In the genomic region with DNA sequence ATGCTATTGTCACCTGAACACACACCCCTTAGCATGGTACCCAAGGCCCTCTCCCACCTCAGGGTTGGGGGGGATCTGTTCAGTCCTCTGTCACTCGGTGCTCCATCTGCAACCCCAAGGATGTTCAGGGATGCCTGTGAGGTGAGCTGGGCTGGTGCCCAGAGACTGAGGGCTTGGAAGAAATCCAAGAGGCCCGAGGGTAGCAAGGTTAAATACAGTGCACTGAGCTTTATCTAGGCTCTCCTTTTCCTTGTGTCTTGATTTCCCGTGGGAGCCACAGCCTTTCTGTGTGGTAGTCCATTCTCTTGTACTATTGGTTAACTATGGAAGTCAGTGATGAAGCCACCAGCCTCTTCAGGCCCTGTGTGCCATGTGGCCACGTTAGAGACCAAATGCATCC, we compare ENCODE assay signal across 25 cellular contexts. TPM values are rescaled to one million over a fixed set of nuclear protein-coding genes. Genes with fewer than 3 reads are reported as not detected.
"Had no signal": no experiment of that assay in that cellular context is flagged by ENCODE, and none has a peak within 500 bp of the region (broad histone marks: within the 10 kb centered on the region; RNA-seq: fewer than 3 reads in every experiment).

No MANE protein-coding gene starts in this region.

- H3K27ac Mint-ChIP-seq: activated CD4-positive, alpha-beta T cell treated with anti-CD3 and anti-CD28 coated beads for 36 hours; activated CD8-positive, alpha-beta memory T cell treated with anti-CD3 and anti-CD28 coated beads, Interleukin-2, amount 10 ng/mL, durations not matched to agents 7 days and 5 days; activated CD8-positive, alpha-beta T cell treated with anti-CD3 and anti-CD28 coated beads, Interleukin-2, amount 10 ng/mL, durations not matched to agents 7 days and 5 days; activated naive CD4-positive, alpha-beta T cell treated with anti-CD3 and anti-CD28 coated beads, Interleukin-2, amount 50 U/mL, for 24 hours; activated naive CD8-positive, alpha-beta T cell treated with anti-CD3 and anti-CD28 coated beads, Interleukin-2, amount 50 U/mL, for 24 hours; activated T-helper 2 cell treated with anti-CD3 and anti-CD28 coated beads, Interferon-gamma antibody, Interleukin-2, Interleukin-4, amounts not matched to agents 10 μg/mL and 5 μg/mL and 100 μg/mL, durations not matched to agents 14 hours and 24 hours and 36 hours; immature natural killer cell; naive thymus-derived CD8-positive, alpha-beta T cell; stimulated activated naive B cell treated with anti-CD40 and anti-IgM and Interleukin-4, amounts not matched to agents 10 μg/mL and 1 μg/mL and 100 μg/mL, for 72 hours had no signal

- H3K36me3 ChIP-seq: breast epithelium, heart left ventricle, pancreas, prostate gland, sigmoid colon, stomach, thyroid gland had no signal

- H3K27me3 Mint-ChIP-seq: activated naive CD4-positive, alpha-beta T cell treated with anti-CD3 and anti-CD28 coated beads, Interleukin-2, amount 50 U/mL, for 24 hours; activated naive CD8-positive, alpha-beta T cell treated with anti-CD3 and anti-CD28 coated beads, Interleukin-2, amount 50 U/mL, for 24 hours; stimulated activated naive B cell treated with anti-CD40 and anti-IgM and Interleukin-4, amounts not matched to agents 10 μg/mL and 1 μg/mL and 100 μg/mL, for 72 hours had no signal

- ATAC-seq: activated CD4-positive, alpha-beta T cell treated with anti-CD3 and anti-CD28 coated beads for 36 hours; activated CD8-positive, alpha-beta memory T cell treated with anti-CD3 and anti-CD28 coated beads, Interleukin-2, amount 10 ng/mL, durations not matched to agents 7 days and 5 days; activated CD8-positive, alpha-beta T cell treated with anti-CD3 and anti-CD28 coated beads, Interleukin-2, amount 10 ng/mL, durations not matched to agents 7 days and 5 days; activated naive CD8-positive, alpha-beta T cell treated with anti-CD3 and anti-CD28 coated beads, Interleukin-2, amount 50 U/mL, for 24 hours; heart left ventricle; naive thymus-derived CD8-positive, alpha-beta T cell; stimulated activated naive B cell treated with anti-CD40 and anti-IgM and Interleukin-4, amounts not matched to agents 10 μg/mL and 1 μg/mL and 100 μg/mL, for 72 hours had no signal

- H3K4me3 Mint-ChIP-seq: activated CD4-positive, alpha-beta T cell treated with anti-CD3 and anti-CD28 coated beads for 36 hours; activated CD8-positive, alpha-beta memory T cell treated with anti-CD3 and anti-CD28 coated beads, Interleukin-2, amount 10 ng/mL, durations not matched to agents 7 days and 5 days; activated CD8-positive, alpha-beta T cell treated with anti-CD3 and anti-CD28 coated beads, Interleukin-2, amount 10 ng/mL, durations not matched to agents 7 days and 5 days; activated naive CD4-positive, alpha-beta T cell treated with anti-CD3 and anti-CD28 coated beads, Interleukin-2, amount 50 U/mL, for 24 hours; activated naive CD8-positive, alpha-beta T cell treated with anti-CD3 and anti-CD28 coated beads, Interleukin-2, amount 50 U/mL, for 24 hours; immature natural killer cell; naive thymus-derived CD8-positive, alpha-beta T cell; neural crest cell; stimulated activated naive B cell treated with anti-CD40 and anti-IgM and Interleukin-4, amounts not matched to agents 10 μg/mL and 1 μg/mL and 100 μg/mL, for 72 hours had no signal

- H3K27ac ChIP-seq: breast epithelium, heart left ventricle, pancreas, prostate gland, sigmoid colon, stomach, thyroid gland had no signal

- DNase-seq: activated CD4-positive, alpha-beta T cell treated with anti-CD3 and anti-CD28 coated beads for 36 hours; activated CD4-positive, CD25-positive, alpha-beta regulatory T cell; activated CD8-positive, alpha-beta memory T cell treated with anti-CD3 and anti-CD28 coated beads, Interleukin-2, amount 10 ng/mL, durations not matched to agents 7 days and 5 days; activated CD8-positive, alpha-beta T cell treated with anti-CD3 and anti-CD28 coated beads, Interleukin-2, amount 10 ng/mL, durations not matched to agents 7 days and 5 days; activated naive CD8-positive, alpha-beta T cell treated with anti-CD3 and anti-CD28 coated beads, Interleukin-2, amount 50 U/mL, for 24 hours; activated T-cell treated with anti-CD3 and anti-CD28 coated beads, Interleukin-2, amount 50 U/mL, for 48 hours; central memory CD4-positive, alpha-beta T cell; heart left ventricle; immature natural killer cell; kidney; midbrain; naive thymus-derived CD8-positive, alpha-beta T cell; sigmoid colon; small intestine; stimulated activated CD4-positive, alpha-beta T cell treated with anti-CD3 and anti-CD28 coated beads, Interleukin-4, amount 100 ng/mL, for 4 hours; stimulated activated CD8-positive, alpha-beta memory T cell treated with anti-CD3 and anti-CD28 coated beads, Interleukin-4, amount 100 ng/mL, for 48 hours; stimulated activated naive B cell treated with anti-CD40 and anti-IgM and Interleukin-4, amounts not matched to agents 10 μg/mL and 1 μg/mL and 100 μg/mL, for 72 hours; stomach had no signal

- H3K4me3 ChIP-seq: breast epithelium, heart left ventricle, prostate gland, sigmoid colon, stomach, thyroid gland had no signal

- H3K9me3 Mint-ChIP-seq: activated naive CD4-positive, alpha-beta T cell treated with anti-CD3 and anti-CD28 coated beads, Interleukin-2, amount 50 U/mL, for 24 hours; activated naive CD8-positive, alpha-beta T cell treated with anti-CD3 and anti-CD28 coated beads, Interleukin-2, amount 50 U/mL, for 24 hours; activated T-helper 2 cell treated with anti-CD3 and anti-CD28 coated beads, Interferon-gamma antibody, Interleukin-2, Interleukin-4, amounts not matched to agents 10 μg/mL and 5 μg/mL and 100 μg/mL, durations not matched to agents 14 hours and 24 hours and 36 hours; stimulated activated naive B cell treated with anti-CD40 and anti-IgM and Interleukin-4, amounts not matched to agents 10 μg/mL and 1 μg/mL and 100 μg/mL, for 72 hours had no signal

- H3K27me3 ChIP-seq: breast epithelium, pancreas, sigmoid colon, thyroid gland had no signal

- H3K4me1 Mint-ChIP-seq: activated CD4-positive, alpha-beta T cell treated with anti-CD3 and anti-CD28 coated beads for 36 hours; activated CD8-positive, alpha-beta memory T cell treated with anti-CD3 and anti-CD28 coated beads, Interleukin-2, amount 10 ng/mL, durations not matched to agents 7 days and 5 days; activated naive CD4-positive, alpha-beta T cell treated with anti-CD3 and anti-CD28 coated beads, Interleukin-2, amount 50 U/mL, for 24 hours; activated naive CD8-positive, alpha-beta T cell treated with anti-CD3 and anti-CD28 coated beads, Interleukin-2, amount 50 U/mL, for 24 hours; immature natural killer cell; naive thymus-derived CD8-positive, alpha-beta T cell; neural crest cell; stimulated activated naive B cell treated with anti-CD40 and anti-IgM and Interleukin-4, amounts not matched to agents 10 μg/mL and 1 μg/mL and 100 μg/mL, for 72 hours had no signal

- H3K4me1 ChIP-seq: breast epithelium, heart left ventricle, pancreas, prostate gland, sigmoid colon, stomach, thyroid gland had no signal

- H3K36me3 Mint-ChIP-seq: activated CD8-positive, alpha-beta memory T cell treated with anti-CD3 and anti-CD28 coated beads, Interleukin-2, amount 10 ng/mL, durations not matched to agents 7 days and 5 days; activated naive CD4-positive, alpha-beta T cell treated with anti-CD3 and anti-CD28 coated beads, Interleukin-2, amount 50 U/mL, for 24 hours; immature natural killer cell; naive thymus-derived CD8-positive, alpha-beta T cell; stimulated activated naive B cell treated with anti-CD40 and anti-IgM and Interleukin-4, amounts not matched to agents 10 μg/mL and 1 μg/mL and 100 μg/mL, for 72 hours had no signal

RNA-seq across cellular contexts. Expression of gene WNT5A, which starts 18.7 kb away (rescaled TPM):
- total RNA-seq: activated CD4-positive, alpha-beta T cell treated with anti-CD3 and anti-CD28 coated beads for 36 hours; activated CD8-positive, alpha-beta T cell treated with anti-CD3 and anti-CD28 coated beads, Interleukin-2, amount 10 ng/mL, durations not matched to agents 7 days and 5 days; naive thymus-derived CD8-positive, alpha-beta T cell had no signal
- polyA plus RNA-seq: immature natural killer cell; naive thymus-derived CD8-positive, alpha-beta T cell had no signal
